15 cellular contexts compared by ENCODE assay signal in genomic region chr15:93126496-93127083, GRCh38. TPM values are rescaled to one million over a fixed set of nuclear protein-coding genes. Genes with fewer than 3 reads are reported as not detected.
"Had no signal": no experiment of that assay in that cellular context is flagged by ENCODE, and none has a peak within 500 bp of the region (broad histone marks: within the 10 kb centered on the region; RNA-seq: fewer than 3 reads in every experiment).

No MANE protein-coding gene starts in this region.

- H3K27ac ChIP-seq: ascending aorta, cardiac muscle cell, prostate gland, transverse colon had no signal

- ATAC-seq: naive thymus-derived CD4-positive, alpha-beta T cell had no signal

- H3K9me3 ChIP-seq: ascending aorta, esophagus squamous epithelium, prostate gland, transverse colon had no signal

- H3K4me3 ChIP-seq: ascending aorta, cardiac muscle cell, esophagus squamous epithelium, lung, prostate gland, skin epidermis, transverse colon had no signal

- H3K4me1 ChIP-seq: ascending aorta, prostate gland, transverse colon had no signal

- H3K27me3 ChIP-seq: ascending aorta, cardiac muscle cell, esophagus squamous epithelium, transverse colon had no signal

- H3K36me3 ChIP-seq: ascending aorta, cardiac muscle cell, esophagus squamous epithelium, prostate gland, transverse colon had no signal

- DNase-seq: activated CD4-positive, alpha-beta memory T cell treated with anti-CD3 and anti-CD28 coated beads for 36 hours; activated naive CD8-positive, alpha-beta T cell treated with anti-CD3 and anti-CD28 coated beads, Interleukin-2, amount 10 ng/mL, durations not matched to agents 7 days and 5 days; activated T-cell treated with anti-CD3 and anti-CD28 coated beads, Interleukin-2, amount 50 U/mL, for 48 hours; esophagus squamous epithelium; foreskin melanocyte; kidney; naive thymus-derived CD4-positive, alpha-beta T cell; occipital lobe; T-helper 9 cell; transverse colon had no signal

RNA-seq across cellular contexts. Expression of gene RGMA, which starts 37.6 kb away (rescaled TPM):
- polyA plus RNA-seq: naive thymus-derived CD4-positive, alpha-beta T cell had no signal
